In the genomic region with DNA sequence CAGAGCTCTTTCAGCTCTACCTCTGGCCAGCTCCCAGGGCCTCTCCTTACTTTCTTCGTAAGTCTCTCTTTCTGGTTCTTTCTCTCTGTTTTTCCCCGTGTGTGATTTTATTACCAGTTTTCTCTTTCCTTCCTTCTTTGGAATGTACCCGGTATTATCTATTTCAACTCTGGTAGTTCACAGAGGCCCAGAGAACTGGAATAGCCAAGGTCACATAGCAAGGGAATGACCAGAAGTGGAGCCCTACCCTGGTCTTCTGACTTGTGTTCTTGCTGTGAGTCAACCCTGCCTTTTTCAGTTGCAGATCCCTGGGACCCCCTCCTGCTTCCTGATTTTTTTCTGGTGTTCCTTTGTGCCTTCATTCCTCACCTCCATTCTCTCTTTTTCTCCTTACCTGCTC, we compare ENCODE assay signal across 1 cellular context.
TF ChIP-seq lines count a peak whose summit lies in the region.

No MANE protein-coding gene starts in this region.

TF ChIP-seq in HepG2, 621 proteins besides CTCF, POLR2A, EP300 and RAD21:
- TF ChIP-seq KDM5B (CRISPR knock-in tag; IDR thresholded peaks at IDR 0.05; ENCODE audit: borderline replicate concordance), result no peak
- no peak for TF ChIP-seq TBX3 (IDR thresholded peaks at IDR 0.05; ENCODE audit: borderline replicate concordance)
- TF ChIP-seq ZNF383 (CRISPR knock-in tag; IDR thresholded peaks at IDR 0.05; ENCODE audit: borderline replicate concordance), result no peak
- TF ChIP-seq ZNF710 (CRISPR knock-in tag; IDR thresholded peaks at IDR 0.05; ENCODE audit: borderline replicate concordance), result no peak
- no peak for TF ChIP-seq RAD51 (IDR thresholded peaks at IDR 0.05; ENCODE audit: borderline replicate concordance)
- no peak for TF ChIP-seq MIXL1 (CRISPR knock-in tag; IDR thresholded peaks at IDR 0.05)
- no peak for TF ChIP-seq HIC2 (CRISPR knock-in tag; IDR thresholded peaks at IDR 0.05; ENCODE audit: low read depth)
- TF ChIP-seq SRSF1 (optimal IDR thresholded peaks at IDR 0.05; ENCODE audit: low read depth, low read length), result no peak
- no peak for TF ChIP-seq MEIS2 (CRISPR knock-in tag; IDR thresholded peaks at IDR 0.05)
- TF ChIP-seq NFKBIZ (CRISPR knock-in tag; IDR thresholded peaks at IDR 0.05), result no peak
- TF ChIP-seq DPF2 (CRISPR knock-in tag; IDR thresholded peaks at IDR 0.05; ENCODE audit: borderline replicate concordance, low read depth), result no peak
- TF ChIP-seq ZFP37 (CRISPR knock-in tag; IDR thresholded peaks at IDR 0.05; ENCODE audit: borderline replicate concordance), result no peak
- no peak for TF ChIP-seq NFIB (CRISPR knock-in tag; IDR thresholded peaks at IDR 0.05; ENCODE audit: borderline replicate concordance)
- TF ChIP-seq ZNF577 (CRISPR knock-in tag; IDR thresholded peaks at IDR 0.05; ENCODE audit: borderline replicate concordance, low read depth), result no peak
- no peak for TF ChIP-seq ZNF703 (CRISPR knock-in tag; IDR thresholded peaks at IDR 0.05; ENCODE audit: borderline replicate concordance)
- no peak for TF ChIP-seq ZNF768 (CRISPR knock-in tag; IDR thresholded peaks at IDR 0.05)
- TF ChIP-seq, protein P1, sequence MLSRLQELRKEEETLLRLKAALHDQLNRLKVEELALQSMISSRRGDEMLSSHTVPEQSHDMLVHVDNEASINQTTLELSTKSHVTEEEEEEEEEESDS (CRISPR knock-in tag; IDR thresholded peaks at IDR 0.05; ENCODE audit: borderline replicate concordance), result no peak
